26 cellular contexts compared by ENCODE assay signal in the genomic region with DNA sequence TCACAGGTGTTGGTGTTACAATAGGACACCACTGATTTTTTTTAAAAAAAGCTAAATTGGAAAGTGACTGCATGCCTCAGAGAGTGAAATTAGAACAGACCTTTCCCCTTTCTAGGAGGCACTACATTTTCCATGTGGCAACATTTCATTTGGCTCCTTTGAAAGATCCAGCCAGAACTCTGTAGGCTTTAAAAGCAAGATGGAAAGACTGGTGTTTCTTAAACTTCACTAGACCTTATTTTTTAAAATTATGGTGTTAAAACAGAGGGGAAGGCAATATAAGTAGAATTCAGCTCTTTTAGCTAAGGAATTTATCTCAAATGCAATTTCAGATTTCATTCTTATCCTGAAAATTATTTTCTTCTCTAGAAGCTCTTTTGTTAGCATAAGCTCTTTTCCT.
A peak's percentile ranks its signal among the peaks of the same experiment; 100 is the strongest.
DNase-seq lines count a peak whose midpoint lies in the region; ATAC-seq and TF ChIP-seq lines count a peak whose summit lies in the region.
"Had no signal": no experiment of that assay in that cellular context is flagged by ENCODE, and none has a peak within 500 bp of the region (broad histone marks: within the 10 kb centered on the region; RNA-seq: fewer than 3 reads in every experiment).

No MANE protein-coding gene starts in this region.

- H2AFZ ChIP-seq in HCT116 (ENCODE audit: low read depth, low read length, poor library complexity, severe bottlenecking) = peak overlapping the region; percentile 89
- H2AFZ ChIP-seq: parathyroid adenoma had no signal

- H3K4me2 ChIP-seq in HCT116 (ENCODE audit: low read length) = 0 out of 2 replicates have a peak overlapping the region, but pooled peaks have one; percentile 6
- H3K4me2 ChIP-seq: SK-N-SH had no signal

- RAD21 ChIA-PET in HCT116 (lab: Charles Lee; ENCODE audit: low non-redundant PET in 1 of 2, low total read pairs in 2 of 2, uncharacterized antibody in 2 of 2, unreplicated experiment in 2 of 2) = no interaction called here

- DNase-seq in HCT116 (ENCODE audit: low read depth, low spot score) (no peak), colonic mucosa (no peak), right lobe of liver (no peak), transverse colon (no peak), middle frontal gyrus (ENCODE audit: extremely low spot score, low spot score) (no peak), A172 (ENCODE audit: low spot score) (no peak)
- no peak for DNase-seq in activated T-helper 1 cell treated with anti-CD3 and anti-CD28 coated beads, Interleukin-12 subunit alpha, Interleukin-12 subunit beta, Interleukin-2, Interleukin-4 antibody, amounts not matched to agents 30 ng/mL and 10 ng/mL and 1 ng/mL, durations not matched to agents 14 hours and 24 hours and 36 hours (ENCODE audit: low spot score)
- DNase-seq: activated CD4-positive, alpha-beta T cell treated with anti-CD3 and anti-CD28 coated beads for 1 hour; activated effector memory CD4-positive, alpha-beta T cell treated with anti-CD3 and anti-CD28 coated beads, Interleukin-2, amount 50 U/mL, for 16 hours; activated naive CD8-positive, alpha-beta T cell treated with anti-CD3 and anti-CD28 coated beads, Interleukin-2, amount 10 ng/mL, durations not matched to agents 7 days and 5 days; activated T-cell treated with anti-CD3 and anti-CD28 coated beads for 4 hours; caudate nucleus; CD8-positive, alpha-beta memory T cell; DMS153; H7; left lung; naive thymus-derived CD8-positive, alpha-beta T cell; NCI-H446; NCI-H82; right cardiac atrium; SK-N-SH; stimulated activated CD4-positive, alpha-beta T cell treated with anti-CD3 and anti-CD28 coated beads, Interleukin-12 subunit alpha, Interleukin-12 subunit beta, amount 100 ng/mL, for 4 hours; stimulated activated CD4-positive, alpha-beta T cell treated with anti-CD3 and anti-CD28 coated beads, Interleukin-4, amount 100 ng/mL, for 1 hour had no signal

- no peaks in the 10 kb centered on the region for H3K9me2 ChIP-seq in HCT116 (ENCODE audit: insufficient read depth)
- H3K9me2 ChIP-seq: SK-N-SH had no signal

- no peak for TF ChIP-seq POLR2A in HCT116 (IDR thresholded peaks at IDR 0.05; ENCODE audit: borderline replicate concordance, extremely low read depth, insufficient read depth, insufficient read length)
- no peak for TF ChIP-seq POLR2A in right lobe of liver (IDR thresholded peaks at IDR 0.05)
- no peak for TF ChIP-seq POLR2A in transverse colon (IDR thresholded peaks at IDR 0.05)

- no peak overlapping the region for H3K27ac Mint-ChIP-seq in activated T-helper 1 cell treated with anti-CD3 and anti-CD28 coated beads, Interleukin-12 subunit alpha, Interleukin-12 subunit beta, Interleukin-2, Interleukin-4 antibody, amounts not matched to agents 30 ng/mL and 10 ng/mL and 1 ng/mL, durations not matched to agents 14 hours and 24 hours and 36 hours
- H3K27ac Mint-ChIP-seq: activated naive CD8-positive, alpha-beta T cell treated with anti-CD3 and anti-CD28 coated beads, Interleukin-2, amount 10 ng/mL, durations not matched to agents 7 days and 5 days; mesothelial cell of epicardium had no signal

- TF ChIP-seq EP300 in transverse colon (IDR thresholded peaks at IDR 0.05; ENCODE audit: low read depth) = no peak

- H3K27me3 Mint-ChIP-seq in activated T-helper 1 cell treated with anti-CD3 and anti-CD28 coated beads, Interleukin-12 subunit alpha, Interleukin-12 subunit beta, Interleukin-2, Interleukin-4 antibody, amounts not matched to agents 30 ng/mL and 10 ng/mL and 1 ng/mL, durations not matched to agents 14 hours and 24 hours and 36 hours (ENCODE audit: insufficient read depth) = no peaks in the 10 kb centered on the region
- H3K27me3 Mint-ChIP-seq: activated naive CD8-positive, alpha-beta T cell treated with anti-CD3 and anti-CD28 coated beads, Interleukin-2, amount 10 ng/mL, durations not matched to agents 7 days and 5 days; CD8-positive, alpha-beta memory T cell; naive thymus-derived CD8-positive, alpha-beta T cell had no signal

- POLR2A ChIA-PET in HCT116 (lab: Charles Lee) = no interaction called here

- H4K20me1 ChIP-seq in HCT116 (ENCODE audit: insufficient read depth) = no peaks in the 10 kb centered on the region

- ATAC-seq in HCT116 = no peak
- ATAC-seq in right lobe of liver = no peak
- ATAC-seq: naive thymus-derived CD8-positive, alpha-beta T cell had no signal

- no peaks in the 10 kb centered on the region for H3K27me3 ChIP-seq in HCT116 (ENCODE audit: insufficient read depth, low read length)
- no peaks in the 10 kb centered on the region for H3K27me3 ChIP-seq in colonic mucosa
- no peaks in the 10 kb centered on the region for H3K27me3 ChIP-seq in right lobe of liver
- no peaks in the 10 kb centered on the region for H3K27me3 ChIP-seq in transverse colon
- H3K27me3 ChIP-seq: left lung had no signal

- H3K36me3 Mint-ChIP-seq in activated T-helper 1 cell treated with anti-CD3 and anti-CD28 coated beads, Interleukin-12 subunit alpha, Interleukin-12 subunit beta, Interleukin-2, Interleukin-4 antibody, amounts not matched to agents 30 ng/mL and 10 ng/mL and 1 ng/mL, durations not matched to agents 14 hours and 24 hours and 36 hours (ENCODE audit: low read depth) = peaks cover 3% of the 10 kb centered on the region
- H3K36me3 Mint-ChIP-seq: activated naive CD8-positive, alpha-beta T cell treated with anti-CD3 and anti-CD28 coated beads, Interleukin-2, amount 10 ng/mL, durations not matched to agents 7 days and 5 days; CD8-positive, alpha-beta memory T cell; mesothelial cell of epicardium; naive thymus-derived CD8-positive, alpha-beta T cell had no signal

- intact Hi-C loops in HCT116 (cut with micrococcal nuclease) (loop anchor here (5.0 to 10.0 kb wide), 2 partner anchors 174 to 318 kb away; a partner anchor contains a TSS), colonic mucosa (cut with DNase I) (no loop called here), right lobe of liver (cut with DNase I) (no loop called here), transverse colon (cut with DNase I; ENCODE audit: low total_unique reads) (no loop called here)
- intact Hi-C loops in activated T-helper 1 cell treated with anti-CD3 and anti-CD28 coated beads, Interleukin-12 subunit alpha, Interleukin-12 subunit beta, Interleukin-2, Interleukin-4 antibody, amounts not matched to agents 30 ng/mL and 10 ng/mL and 1 ng/mL, durations not matched to agents 14 hours and 24 hours and 36 hours (cut with micrococcal nuclease) = loop anchor here (5.0 kb wide), 3 partner anchors 42 to 348 kb away; no protein-coding TSS in a partner anchor

- H3K27ac ChIP-seq in HCT116 (ENCODE audit: low read depth, low read length) (no peak overlapping the region), colonic mucosa (peak overlapping the region; percentile 42), right lobe of liver (peak overlapping the region in 2 of 3 donors; percentile 3 to 5), transverse colon (peak overlapping the region in 3 of 4 donors; percentile 35 to 66 (median 61))
- H3K27ac ChIP-seq: parathyroid adenoma had no signal

- H3K9me3 ChIP-seq in HCT116 (ENCODE audit: control insufficient read depth in 1 of 2, insufficient read depth in 1 of 2, low read depth in 1 of 2, low read length in 2 of 2) = no peaks in the 10 kb centered on the region
- H3K9me3 ChIP-seq in colonic mucosa = no peaks in the 10 kb centered on the region
- no peaks in the 10 kb centered on the region for H3K9me3 ChIP-seq in right lobe of liver
- no peaks in the 10 kb centered on the region for H3K9me3 ChIP-seq in transverse colon
- H3K9me3 ChIP-seq: left lung, SK-N-SH had no signal

- H3K79me2 ChIP-seq in HCT116 (ENCODE audit: insufficient read depth, low read length) = no peaks in the 10 kb centered on the region
- H3K79me2 ChIP-seq: parathyroid adenoma had no signal

- CTCF ChIA-PET in HCT116 (lab: Charles Lee) = no interaction called here

- TF ChIP-seq CTCF in HCT116 (IDR thresholded peaks at IDR 0.05 in 2 of 3, conservative IDR thresholded peaks at IDR 0.05 in 1 of 3; ENCODE audit: borderline replicate concordance in 1 of 3, insufficient read depth in 1 of 3, low read depth in 2 of 3, low read length in 2 of 3) (no peak), colonic mucosa (IDR thresholded peaks at IDR 0.05) (no peak), right lobe of liver (IDR thresholded peaks at IDR 0.05) (no peak), transverse colon (IDR thresholded peaks at IDR 0.05) (no peak)

- no peak for TF ChIP-seq RAD21 in HCT116 (IDR thresholded peaks at IDR 0.05; ENCODE audit: low read depth)

- H3K4me1 ChIP-seq in HCT116 (ENCODE audit: control insufficient read depth in 1 of 2, insufficient read depth in 2 of 2, low read length in 2 of 2) (peaks cover 20 to 62% of the 10 kb centered on the region in 2 experiments), colonic mucosa (peaks cover 7% of the 10 kb centered on the region), right lobe of liver (peaks cover 0 to 26% (median 11%) of the 10 kb centered on the region in 4 donors), transverse colon (peaks cover 9 to 32% (median 19%) of the 10 kb centered on the region in 4 donors)
- H3K4me1 ChIP-seq: parathyroid adenoma had no signal

- H3K4me3 Mint-ChIP-seq in activated T-helper 1 cell treated with anti-CD3 and anti-CD28 coated beads, Interleukin-12 subunit alpha, Interleukin-12 subunit beta, Interleukin-2, Interleukin-4 antibody, amounts not matched to agents 30 ng/mL and 10 ng/mL and 1 ng/mL, durations not matched to agents 14 hours and 24 hours and 36 hours = no peak overlapping the region
- H3K4me3 Mint-ChIP-seq: activated naive CD8-positive, alpha-beta T cell treated with anti-CD3 and anti-CD28 coated beads, Interleukin-2, amount 10 ng/mL, durations not matched to agents 7 days and 5 days; CD8-positive, alpha-beta memory T cell; mesothelial cell of epicardium; naive thymus-derived CD8-positive, alpha-beta T cell; T-helper 1 cell treated with Interleukin-12 subunit alpha and Interleukin-12 subunit beta and Interleukin-4 antibody, amounts not matched to agents 30 μg/mL and 1 μg/mL, for 36 hours had no signal

- no peak overlapping the region for H3K9ac ChIP-seq in HCT116 (ENCODE audit: low read length)
- H3K9ac ChIP-seq in colonic mucosa (ENCODE audit: low read depth in 2 of 2, low read length in 2 of 2) = no peak overlapping the region
- H3K9ac ChIP-seq: parathyroid adenoma, SK-N-SH had no signal

- in situ Hi-C loops in transverse colon (cut with MboI; ENCODE audit: low pct_ligation_motif_present in 1 of 4, low pct_unique_long_range_greater_than_20kb in 1 of 4, low sequenced_read_pairs in 3 of 4) = no loop called here

- no TSS peak for BruUV-seq in HCT116 (replicated peaks; lab: Mats Ljungman, UMichigan)

- H3K36me3 ChIP-seq in HCT116 (ENCODE audit: control insufficient read depth in 1 of 2, insufficient read depth in 2 of 2, low read length in 2 of 2) (no peaks in the 10 kb centered on the region), colonic mucosa (no peaks in the 10 kb centered on the region), right lobe of liver (no peaks in the 10 kb centered on the region), transverse colon (no peaks in the 10 kb centered on the region)
- H3K36me3 ChIP-seq: left lung had no signal

- H3K4me1 Mint-ChIP-seq in activated T-helper 1 cell treated with anti-CD3 and anti-CD28 coated beads, Interleukin-12 subunit alpha, Interleukin-12 subunit beta, Interleukin-2, Interleukin-4 antibody, amounts not matched to agents 30 ng/mL and 10 ng/mL and 1 ng/mL, durations not matched to agents 14 hours and 24 hours and 36 hours (ENCODE audit: low read depth) = peaks cover 72% of the 10 kb centered on the region

- peaks cover 6% of the 10 kb centered on the region for H3K9me3 Mint-ChIP-seq in activated T-helper 1 cell treated with anti-CD3 and anti-CD28 coated beads, Interleukin-12 subunit alpha, Interleukin-12 subunit beta, Interleukin-2, Interleukin-4 antibody, amounts not matched to agents 30 ng/mL and 10 ng/mL and 1 ng/mL, durations not matched to agents 14 hours and 24 hours and 36 hours
- H3K9me3 Mint-ChIP-seq: CD8-positive, alpha-beta memory T cell; mesothelial cell of epicardium; naive thymus-derived CD8-positive, alpha-beta T cell had no signal

- H3K4me3 ChIP-seq in HCT116 (replicated peaks in 1 of 2; ENCODE audit: low read depth in 1 of 2, low read length in 2 of 2) (no peak overlapping the region), colonic mucosa (no peak overlapping the region), right lobe of liver (no peak overlapping the region), transverse colon (no peak overlapping the region)
- H3K4me3 ChIP-seq: left lung had no signal

Comparison
In these comparisons a context has a peak if more than half of its experiments do, and no peak if none do; other contexts are left out.
1. intact Hi-C loops: an anchor here in HCT116 (5.0 to 10.0 kb wide) and activated T-helper 1 cell treated with anti-CD3 and anti-CD28 coated beads, Interleukin-12 subunit alpha, Interleukin-12 subunit beta, Interleukin-2, Interleukin-4 antibody, amounts not matched to agents 30 ng/mL and 10 ng/mL and 1 ng/mL, durations not matched to agents 14 hours and 24 hours and 36 hours (5.0 kb wide); none called in colonic mucosa, right lobe of liver and transverse colon.